ENCODE assay signal across 21 cellular contexts in the genomic region with DNA sequence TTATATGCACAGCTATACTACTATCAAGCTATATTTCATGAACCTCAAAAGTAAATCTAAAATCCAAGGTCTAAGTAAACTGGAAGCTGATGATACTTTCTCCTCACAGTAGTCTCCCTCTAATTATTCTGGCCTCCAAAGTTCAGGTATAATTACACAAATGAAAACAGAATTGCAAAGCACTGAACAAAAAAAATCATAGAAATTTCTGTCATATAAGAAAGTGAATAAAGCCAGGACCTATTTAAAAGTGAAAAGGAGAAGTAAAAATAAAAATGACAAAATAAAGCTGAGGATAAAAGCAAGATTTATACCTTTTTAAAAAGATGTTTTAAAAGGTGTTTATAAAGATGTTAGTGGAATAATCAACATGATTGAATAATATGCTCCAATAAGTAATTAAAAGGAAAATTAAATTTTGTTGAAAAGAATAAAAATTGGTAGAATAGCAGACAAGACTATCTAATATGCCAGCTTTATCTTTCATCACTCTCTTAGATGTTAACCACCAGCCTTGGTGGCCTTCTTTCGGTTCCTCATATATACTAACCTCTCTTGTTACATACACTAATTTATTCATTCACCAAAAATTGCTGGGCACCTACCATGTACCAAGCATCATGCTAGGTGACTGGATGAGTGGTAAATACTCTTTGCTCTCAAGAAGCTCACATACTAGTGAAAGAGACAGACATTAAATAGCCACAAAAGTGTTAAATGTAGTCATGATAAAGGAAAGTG. TPM values are rescaled to one million over a fixed set of nuclear protein-coding genes. Genes with fewer than 3 reads are reported as not detected.
DNase-seq lines count a peak whose midpoint lies in the region; ATAC-seq and TF ChIP-seq lines count a peak whose summit lies in the region.
"Had no signal": no experiment of that assay in that cellular context is flagged by ENCODE, and none has a peak within 500 bp of the region (broad histone marks: within the 10 kb centered on the region; RNA-seq: fewer than 3 reads in every experiment).

No MANE protein-coding gene starts in this region.

- POLR2A ChIA-PET in A673 (lab: Charles Lee; ENCODE audit: low non-redundant PET), result no interaction called here

- H3K9me3 ChIP-seq in Karpas-422 (ENCODE audit: low read length) (no peaks in the 10 kb centered on the region), vagina (no peaks in the 10 kb centered on the region), A673 (ENCODE audit: low read depth, low read length, poor library complexity, severe bottlenecking) (no peaks in the 10 kb centered on the region)
- H3K9me3 ChIP-seq: BLaER1 treated with 17β-estradiol and CSF1 and Interleukin-3, amounts not matched to agents 10 nM and 100 nM; body of pancreas; colonic mucosa had no signal

- DNase-seq in Karpas-422, result peak; percentile 53
- DNase-seq in RPMI8226, result peak; percentile 41
- DNase-seq in H7, result no peak
- DNase-seq in activated CD8-positive, alpha-beta memory T cell treated with anti-CD3 and anti-CD28 coated beads, Interleukin-2, amount 50 U/mL, for 4 hours, result no peak
- no peak for DNase-seq in vagina (ENCODE audit: extremely low spot score in 2 of 2)
- DNase-seq in A673 (ENCODE audit: low spot score), result no peak
- DNase-seq: activated CD4-positive, alpha-beta memory T cell treated with anti-CD3 and anti-CD28 coated beads for 36 hours; activated T-cell treated with anti-CD3 and anti-CD28 coated beads, Interleukin-2, amount 50 U/mL, for 48 hours; body of pancreas; colonic mucosa; hypothalamus; KBM-7; kidney glomerular epithelial cell; mesendoderm; NCI-H1436 treated with DMSO at 0.1 percent for 48 hours; NCI-H446 treated with DMSO at 0.1 percent for 48 hours had no signal

- intact Hi-C loops in vagina (cut with DNase I), result no loop called here
- intact Hi-C loops in A673 (cut with micrococcal nuclease; ENCODE audit: unreplicated experiment), result no loop called here

- H3K4me1 ChIP-seq in Karpas-422 (ENCODE audit: low read length) (peaks cover 11% of the 10 kb centered on the region), vagina (no peaks in the 10 kb centered on the region), A673 (ENCODE audit: insufficient read depth, low read length, poor library complexity, severe bottlenecking) (no peaks in the 10 kb centered on the region)
- H3K4me1 ChIP-seq: BLaER1 treated with 17β-estradiol and CSF1 and Interleukin-3, amounts not matched to agents 10 nM and 100 nM; body of pancreas; colonic mucosa; neural progenitor cell had no signal

- no peaks in the 10 kb centered on the region for H3K9me2 ChIP-seq in Karpas-422 (replicated peaks; ENCODE audit: insufficient read depth, low read length)

- H3K27me3 ChIP-seq in Karpas-422 (ENCODE audit: low read length), result no peaks in the 10 kb centered on the region
- H3K27me3 ChIP-seq in H7 (ENCODE audit: control insufficient read depth, insufficient read depth, low read length), result no peaks in the 10 kb centered on the region
- no peaks in the 10 kb centered on the region for H3K27me3 ChIP-seq in vagina
- peaks cover 13% of the 10 kb centered on the region for H3K27me3 ChIP-seq in A673 (replicated peaks; ENCODE audit: insufficient read depth, low read depth, low read length, poor library complexity)
- H3K27me3 ChIP-seq: BLaER1 treated with 17β-estradiol and CSF1 and Interleukin-3, amounts not matched to agents 10 nM and 100 nM; body of pancreas; colonic mucosa; neural progenitor cell had no signal

- H3K36me3 ChIP-seq in Karpas-422 (ENCODE audit: insufficient read depth, low read length) (no peaks in the 10 kb centered on the region), H7 (replicated peaks; ENCODE audit: control insufficient read depth, insufficient read depth, low read length) (no peaks in the 10 kb centered on the region), vagina (no peaks in the 10 kb centered on the region), A673 (ENCODE audit: insufficient read depth, low read length, poor library complexity, severe bottlenecking) (no peaks in the 10 kb centered on the region)
- H3K36me3 ChIP-seq: BLaER1 treated with 17β-estradiol and CSF1 and Interleukin-3, amounts not matched to agents 10 nM and 100 nM; colonic mucosa; neural progenitor cell had no signal

- H3K4me3 ChIP-seq in Karpas-422 (ENCODE audit: low read length) (no peak overlapping the region), H7 (ENCODE audit: insufficient read depth, low read depth, low read length) (no peak overlapping the region), vagina (no peak overlapping the region), A673 (ENCODE audit: low read depth, low read length, poor library complexity, severe bottlenecking) (no peak overlapping the region)
- H3K4me3 ChIP-seq: BLaER1 treated with 17β-estradiol and CSF1 and Interleukin-3, amounts not matched to agents 10 nM and 100 nM; body of pancreas; colonic mucosa; neural progenitor cell had no signal

- H3K9ac ChIP-seq in Karpas-422 (ENCODE audit: low read length), result no peak overlapping the region
- H3K9ac ChIP-seq: BLaER1 treated with 17β-estradiol and CSF1 and Interleukin-3, amounts not matched to agents 10 nM and 100 nM; neural progenitor cell had no signal

- peak overlapping the region; percentile 17 for H3K27ac ChIP-seq in Karpas-422 (ENCODE audit: low read length)
- H3K27ac ChIP-seq in vagina, result no peak overlapping the region
- no peak overlapping the region for H3K27ac ChIP-seq in A673 (ENCODE audit: low read depth, low read length, poor library complexity, severe bottlenecking)
- H3K27ac ChIP-seq: BLaER1 treated with 17β-estradiol and CSF1 and Interleukin-3, amounts not matched to agents 10 nM and 100 nM; body of pancreas; colonic mucosa; neural progenitor cell had no signal

- ATAC-seq in GM19043 (IDR thresholded peaks at IDR 0.05; ENCODE audit: low read depth, unreplicated experiment), result peak; percentile 68
- ATAC-seq: body of pancreas had no signal

- no peaks in the 10 kb centered on the region for H3K79me2 ChIP-seq in Karpas-422 (ENCODE audit: low read length)

- peak overlapping the region; percentile 9 for H3K4me2 ChIP-seq in Karpas-422 (ENCODE audit: low read depth, low read length, poor library complexity, severe bottlenecking)
- H3K4me2 ChIP-seq: BLaER1 treated with 17β-estradiol and CSF1 and Interleukin-3, amounts not matched to agents 10 nM and 100 nM; neural progenitor cell had no signal

- TF ChIP-seq CTCF in vagina (IDR thresholded peaks at IDR 0.05), result no peak
- TF ChIP-seq CTCF in A673 (conservative IDR thresholded peaks at IDR 0.05; ENCODE audit: low read depth, low read length), result no peak

- no peak overlapping the region for H2AFZ ChIP-seq in Karpas-422 (ENCODE audit: low read length)
- H2AFZ ChIP-seq: neural progenitor cell had no signal

- CTCF ChIA-PET in A673 (lab: Charles Lee), result no interaction called here

- no TSS peak for BruUV-seq in A673 (replicated peaks; lab: Mats Ljungman, UMichigan)

- no peaks in the 10 kb centered on the region for H4K20me1 ChIP-seq in Karpas-422 (ENCODE audit: insufficient read depth, low read depth, low read length)
- H4K20me1 ChIP-seq: BLaER1 treated with 17β-estradiol and CSF1 and Interleukin-3, amounts not matched to agents 10 nM and 100 nM had no signal

- no peak for TF ChIP-seq POLR2A in vagina (IDR thresholded peaks at IDR 0.05)

RNA-seq across cellular contexts. Expression of a gene that starts 25.1 kb away (rescaled TPM):
- not detected in 2 replicates for total RNA-seq in Karpas-422 (2014; rRNA removed; shearing (Covaris generic); ENCODE audit: low replicate concordance)
- not detected in 2 replicates for total RNA-seq in H7 (2014; rRNA removed; shearing (Covaris generic))
- not detected for total RNA-seq in vagina
- not detected in 2 replicates for total RNA-seq in A673 (2021)
- total RNA-seq: activated CD4-positive, alpha-beta memory T cell treated with anti-CD3 and anti-CD28 coated beads for 36 hours; body of pancreas; colonic mucosa; pulmonary artery endothelial cell; SK-MEL-5 had no signal

Comparison
In these comparisons a context has a peak if more than half of its experiments do, and no peak if none do; other contexts are left out.
1. DNase-seq: peak in Karpas-422 (single experiment) and RPMI8226 (single experiment); none in H7 (single experiment), activated CD8-positive, alpha-beta memory T cell treated with anti-CD3 and anti-CD28 coated beads, Interleukin-2, amount 50 U/mL, for 4 hours (single experiment), vagina (0 of 2) and A673 (single experiment).